1 cellular context compared by ENCODE assay signal in genomic region chr15:98524838-98525540, GRCh38.
TF ChIP-seq lines count a peak whose summit lies in the region.

No MANE protein-coding gene starts in this region.

TF ChIP-seq in WTC11, 78 proteins besides CTCF, POLR2A, EP300 and RAD21 (continued from another document):
- TF ChIP-seq SMAD3 (CRISPR knock-in tag; IDR thresholded peaks at IDR 0.05; ENCODE audit: borderline replicate concordance): no peak
- TF ChIP-seq ARID4B (CRISPR knock-in tag; IDR thresholded peaks at IDR 0.05; ENCODE audit: borderline replicate concordance): no peak
- TF ChIP-seq CREM (CRISPR knock-in tag; IDR thresholded peaks at IDR 0.05): no peak
- no peak for TF ChIP-seq FOXP1 (CRISPR knock-in tag; IDR thresholded peaks at IDR 0.05; ENCODE audit: borderline replicate concordance)
- no peak for TF ChIP-seq MLX (CRISPR knock-in tag; IDR thresholded peaks at IDR 0.05)
- TF ChIP-seq NR2C2 (CRISPR knock-in tag; IDR thresholded peaks at IDR 0.05): no peak
